Comparison of ENCODE assay signal across 26 cellular contexts in the genomic region with DNA sequence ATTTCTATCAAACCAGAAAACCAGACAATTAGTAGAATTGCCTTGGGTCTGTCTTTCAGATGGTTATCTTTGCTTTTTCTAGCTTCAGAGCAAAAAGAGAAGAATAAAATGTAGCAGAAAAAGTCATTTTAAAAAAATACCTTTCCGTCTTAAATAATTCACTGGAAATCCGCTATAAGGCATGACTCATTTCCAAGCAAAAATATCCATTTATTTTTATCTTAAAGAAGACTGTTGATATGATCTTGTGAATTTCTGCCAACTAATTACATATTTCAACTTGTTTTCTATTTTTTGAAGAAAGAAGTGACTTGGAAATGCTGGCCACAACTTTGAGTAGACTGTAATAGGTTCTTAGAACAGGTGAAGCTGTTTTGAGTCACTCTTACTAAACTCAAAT.
"Had no signal": no experiment of that assay in that cellular context is flagged by ENCODE, and none has a peak within 500 bp of the region (broad histone marks: within the 10 kb centered on the region; RNA-seq: fewer than 3 reads in every experiment).

No MANE protein-coding gene starts in this region.

- H3K4me1 Mint-ChIP-seq: activated naive CD8-positive, alpha-beta T cell treated with anti-CD3 and anti-CD28 coated beads for 36 hours; central memory CD8-positive, alpha-beta T cell had no signal

- H3K4me3 ChIP-seq: breast epithelium, gastrocnemius medialis, psoas muscle, right atrium auricular region, spleen, testis, uterus had no signal

- H3K36me3 ChIP-seq: breast epithelium, gastrocnemius medialis, spleen, uterus, WERI-Rb-1 had no signal

- H3K9me3 ChIP-seq: breast epithelium, gastrocnemius medialis, psoas muscle, right atrium auricular region, spleen, testis, uterus had no signal

- H3K36me3 Mint-ChIP-seq: activated naive CD8-positive, alpha-beta T cell treated with anti-CD3 and anti-CD28 coated beads for 36 hours had no signal

- H3K9me3 Mint-ChIP-seq: activated naive CD4-positive, alpha-beta T cell treated with anti-CD3 and anti-CD28 coated beads for 36 hours; activated naive CD8-positive, alpha-beta T cell treated with anti-CD3 and anti-CD28 coated beads for 36 hours; central memory CD8-positive, alpha-beta T cell; type B pancreatic cell had no signal

- H3K27ac ChIP-seq: breast epithelium, gastrocnemius medialis, parathyroid adenoma, psoas muscle, right atrium auricular region, spleen, testis, uterus, WERI-Rb-1 had no signal

- H3K27me3 ChIP-seq: breast epithelium, gastrocnemius medialis, right atrium auricular region, spleen, testis, uterus had no signal

- ATAC-seq: activated CD4-positive, CD25-positive, alpha-beta regulatory T cell treated with anti-CD3 and anti-CD28 coated beads, Interleukin-2, amount 50 U/mL, for 24 hours; gastrocnemius medialis; left ventricle myocardium superior; psoas muscle; stimulated activated naive CD8-positive, alpha-beta T cell treated with anti-CD3 and anti-CD28 coated beads, Interleukin-15, Interleukin-2, amounts not matched to agents 100 U/mL and 50 U/mL, for 24 hours had no signal

- H3K27ac Mint-ChIP-seq: activated naive CD4-positive, alpha-beta T cell treated with anti-CD3 and anti-CD28 coated beads for 36 hours; activated naive CD8-positive, alpha-beta T cell treated with anti-CD3 and anti-CD28 coated beads for 36 hours; type B pancreatic cell had no signal

- H3K27me3 Mint-ChIP-seq: type B pancreatic cell had no signal

- DNase-seq: activated CD4-positive, alpha-beta T cell treated with anti-CD3 and anti-CD28 coated beads for 48 hours; activated CD4-positive, alpha-beta T cell treated with anti-CD3 and anti-CD28 coated beads, Interleukin-2, amount 50 U/mL, for 48 hours; activated CD8-positive, alpha-beta memory T cell treated with anti-CD3 and anti-CD28 coated beads for 24 hours; activated effector memory CD4-positive, alpha-beta T cell treated with Interleukin-2 at 50 U/mL for 16 hours; activated naive CD4-positive, alpha-beta T cell treated with anti-CD3 and anti-CD28 coated beads for 36 hours; activated naive CD8-positive, alpha-beta T cell treated with anti-CD3 and anti-CD28 coated beads for 36 hours; effector memory CD4-positive, alpha-beta T cell; erythroblast; gastrocnemius medialis; glutamatergic neuron; islet precursor cell; left ventricle myocardium superior; nucleus accumbens; psoas muscle; spleen; stimulated activated CD4-positive, alpha-beta T cell treated with anti-CD3 and anti-CD28 coated beads, Interleukin-2, amount 100 ng/mL, for 48 hours; stimulated activated naive CD8-positive, alpha-beta T cell treated with anti-CD3 and anti-CD28 coated beads, Interleukin-15, Interleukin-2, amounts not matched to agents 100 U/mL and 50 U/mL, for 24 hours; testis; uterus; WERI-Rb-1 had no signal

- H3K4me1 ChIP-seq: breast epithelium, gastrocnemius medialis, parathyroid adenoma, psoas muscle, right atrium auricular region, spleen, testis, uterus had no signal

- H3K4me3 Mint-ChIP-seq: activated naive CD4-positive, alpha-beta T cell treated with anti-CD3 and anti-CD28 coated beads for 36 hours; activated naive CD8-positive, alpha-beta T cell treated with anti-CD3 and anti-CD28 coated beads for 36 hours; central memory CD8-positive, alpha-beta T cell; type B pancreatic cell had no signal
